ENCODE assay signal across 21 cellular contexts in genomic region chr16:66346221-66346620, GRCh38. TPM values are rescaled to one million over a fixed set of nuclear protein-coding genes. Genes with fewer than 3 reads are reported as not detected.
DNase-seq lines count a peak whose midpoint lies in the region; TF ChIP-seq lines count a peak whose summit lies in the region.
"Had no signal": no experiment of that assay in that cellular context is flagged by ENCODE, and none has a peak within 500 bp of the region (broad histone marks: within the 10 kb centered on the region; RNA-seq: fewer than 3 reads in every experiment).

No MANE protein-coding gene starts in this region.

- H3K4me3 ChIP-seq in neural progenitor cell (no peak overlapping the region), colonic mucosa (no peak overlapping the region)
- H3K4me3 ChIP-seq: GM23338, HAP-1, SJSA1 had no signal

- H3K9ac ChIP-seq in neural progenitor cell (no peak overlapping the region), colonic mucosa (ENCODE audit: low read depth in 2 of 2, low read length in 2 of 2) (no peak overlapping the region)
- H3K9ac ChIP-seq: KMS-11 had no signal

- H3K9me3 ChIP-seq in neural progenitor cell (ENCODE audit: low read depth) = no peaks in the 10 kb centered on the region
- H3K9me3 ChIP-seq in colonic mucosa = no peaks in the 10 kb centered on the region
- H3K9me3 ChIP-seq: BE2C, HAP-1, SJSA1 had no signal

- H4K20me1 ChIP-seq in neural progenitor cell (ENCODE audit: low read depth) = no peaks in the 10 kb centered on the region

- TF ChIP-seq CTCF in neural progenitor cell (IDR thresholded peaks at IDR 0.05) = no peak
- no peak for TF ChIP-seq CTCF in colonic mucosa (IDR thresholded peaks at IDR 0.05)

- intact Hi-C loops in colonic mucosa (cut with DNase I) = no loop called here

- no peak overlapping the region for H3K4me2 ChIP-seq in neural progenitor cell
- H3K4me2 ChIP-seq: GM23338, KMS-11 had no signal

- H3K27me3 Mint-ChIP-seq in neural progenitor cell (ENCODE audit: insufficient read depth, low read depth) = peaks cover 12% of the 10 kb centered on the region

- H3K36me3 Mint-ChIP-seq in neural progenitor cell = no peaks in the 10 kb centered on the region

- no peaks in the 10 kb centered on the region for H3F3A ChIP-seq in neural progenitor cell (ENCODE audit: low read depth)

- H3K4me1 Mint-ChIP-seq in neural progenitor cell = peaks cover 15% of the 10 kb centered on the region

- no peaks in the 10 kb centered on the region for H3K9me3 Mint-ChIP-seq in neural progenitor cell

- H3K36me3 ChIP-seq in neural progenitor cell (no peaks in the 10 kb centered on the region), colonic mucosa (no peaks in the 10 kb centered on the region)
- H3K36me3 ChIP-seq: BE2C, HAP-1, SJSA1 had no signal

- H3K27ac ChIP-seq in neural progenitor cell = no peak overlapping the region
- no peak overlapping the region for H3K27ac ChIP-seq in colonic mucosa
- H3K27ac ChIP-seq: HL-60, KMS-11, SJSA1 had no signal

- H3K79me2 ChIP-seq in neural progenitor cell (ENCODE audit: low read depth) = no peaks in the 10 kb centered on the region

- H3K4me3 Mint-ChIP-seq in neural progenitor cell = no peak overlapping the region
- H3K4me3 Mint-ChIP-seq: GM23338 had no signal

- peaks cover 8% of the 10 kb centered on the region for H3K4me1 ChIP-seq in neural progenitor cell
- no peaks in the 10 kb centered on the region for H3K4me1 ChIP-seq in colonic mucosa
- H3K4me1 ChIP-seq: BE2C, HAP-1, SJSA1 had no signal

- DNase-seq in NCI-H146 (lab: John Stamatoyannopoulos, UW) (peak; percentile 34), NCI-H146 treated with DMSO at 0.1 percent for 48 hours (lab: John Stamatoyannopoulos, UW; ENCODE audit: unreplicated experiment) (no peak), ELF-1 (ENCODE audit: low read depth, low spot score) (peak; percentile 28), SHP77 treated with DMSO at 0.1 percent for 48 hours (lab: John Stamatoyannopoulos, UW) (peak; percentile 26), neural progenitor cell (ENCODE audit: low spot score) (no peak), colonic mucosa (no peak), NCI-H82 treated with DMSO at 0.1 percent for 48 hours (lab: John Stamatoyannopoulos, UW; ENCODE audit: unreplicated experiment) (no peak), RPMI8226 (no peak)
- DNase-seq: BE2C, DMS79 treated with DMSO at 0.1 percent for 48 hours, NCI-H1105 treated with DMSO at 0.1 percent for 48 hours, NCI-H1694 treated with DMSO at 0.1 percent for 48 hours, NCI-H2081 treated with DMSO at 0.1 percent for 48 hours, NCI-H446 treated with DMSO at 0.1 percent for 48 hours, NCI-H526 treated with DMSO at 0.1 percent for 48 hours had no signal

- no peak overlapping the region for H2AFZ ChIP-seq in neural progenitor cell (replicated peaks)
- H2AFZ ChIP-seq: GM23338 had no signal

- no peaks in the 10 kb centered on the region for H3K27me3 ChIP-seq in neural progenitor cell
- H3K27me3 ChIP-seq in colonic mucosa = no peaks in the 10 kb centered on the region
- H3K27me3 ChIP-seq: BE2C, SJSA1 had no signal

- peak overlapping the region; percentile 20 for H3K27ac Mint-ChIP-seq in neural progenitor cell
- H3K27ac Mint-ChIP-seq: GM23338 had no signal

RNA-seq across cellular contexts. Expression of gene CDH5, which starts 20.3 kb away (rescaled TPM):
- total RNA-seq in neural progenitor cell (ENCODE audit: low replicate concordance) (0.25 TPM in 1 of 2 replicates, not detected in the other), colonic mucosa (10 to 100 TPM in 1 of 2 donors, 1 to 10 TPM in 1; 4.4 to 15.2 TPM)
- total RNA-seq: A172, GM23338, SJSA1 had no signal

Comparison
In these comparisons a context has a peak if more than half of its experiments do, and no peak if none do; other contexts are left out.
1. DNase-seq: peak in NCI-H146 (single experiment), ELF-1 (single experiment) and SHP77 treated with DMSO at 0.1 percent for 48 hours (single experiment); none in NCI-H146 treated with DMSO at 0.1 percent for 48 hours (single experiment), neural progenitor cell (single experiment), colonic mucosa (single experiment), NCI-H82 treated with DMSO at 0.1 percent for 48 hours (single experiment) and RPMI8226 (single experiment).